Comparison of ENCODE assay signal across 13 cellular contexts in the genomic region with DNA sequence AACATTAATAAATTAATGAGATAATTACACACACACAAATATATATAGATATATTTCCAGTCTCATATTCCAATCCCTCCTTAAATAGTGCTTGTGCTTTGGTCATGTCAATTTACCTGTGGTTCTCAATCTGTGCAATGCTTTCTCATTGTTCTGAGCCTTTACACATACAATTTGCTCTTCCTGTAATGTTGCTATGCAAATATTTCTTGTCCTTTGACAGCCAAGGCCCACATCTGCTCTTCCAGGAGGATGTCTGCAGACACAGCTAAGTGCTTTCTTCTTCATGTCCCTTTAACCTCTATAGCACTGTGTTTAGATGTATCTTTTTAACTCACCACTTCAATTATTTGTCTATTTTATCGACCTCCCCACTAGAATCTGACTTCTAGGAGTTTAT.
A peak's percentile ranks its signal among the peaks of the same experiment; 100 is the strongest.
DNase-seq lines count a peak whose midpoint lies in the region; ATAC-seq, FAIRE-seq and TF ChIP-seq lines count a peak whose summit lies in the region.
"Had no signal": no experiment of that assay in that cellular context is flagged by ENCODE, and none has a peak within 500 bp of the region (broad histone marks: within the 10 kb centered on the region; RNA-seq: fewer than 3 reads in every experiment).

No MANE protein-coding gene starts in this region.

- ATAC-seq in GM21786 (IDR thresholded peaks at IDR 0.05; ENCODE audit: unreplicated experiment) (peak; percentile 45), HG03342 (IDR thresholded peaks at IDR 0.05; ENCODE audit: unreplicated experiment) (peak; percentile 82), GM12878 (peak; percentile 21; the same call in 1 of the 3 replicates), right cardiac atrium (no peak), left cardiac atrium (no peak)
- ATAC-seq: activated CD8-positive, alpha-beta memory T cell treated with anti-CD3 and anti-CD28 coated beads, Interleukin-2, amount 10 ng/mL, durations not matched to agents 7 days and 5 days; CD8-positive, alpha-beta T cell had no signal

- H3K27ac ChIP-seq in GM12878 (ENCODE audit: control insufficient read depth, insufficient read depth), result no peak overlapping the region
- H3K27ac ChIP-seq in right cardiac atrium (ENCODE audit: low read length), result no peak overlapping the region
- no peak overlapping the region for H3K27ac ChIP-seq in caudate nucleus (ENCODE audit: low read depth, low read length)

- no peaks in the 10 kb centered on the region for H4K20me1 ChIP-seq in GM12878 (ENCODE audit: control insufficient read depth, insufficient read depth)

- SMC1A ChIA-PET in GM12878 (lab: Charles Lee; ENCODE audit: uncharacterized antibody, unreplicated experiment), result interaction anchor here (1.0 kb wide), 1 partner anchor 18 kb away, joined by 3 read pairs; no protein-coding TSS in a partner anchor

- no peak overlapping the region for H3K9ac ChIP-seq in GM12878 (ENCODE audit: control insufficient read depth, insufficient read depth, low read length)

- no peak for TF ChIP-seq POLR2A in GM12878 (IDR thresholded peaks at IDR 0.05; ENCODE audit: low read depth, low read length)

- RAD21 ChIA-PET in GM12878 (lab: Charles Lee; ENCODE audit: unreplicated experiment), result no interaction called here

- no peak for TF ChIP-seq RAD21 in GM12878 (IDR thresholded peaks at IDR 0.05; ENCODE audit: insufficient read depth, low read depth, low read length)

- POLR2A ChIA-PET in GM12878 (lab: Charles Lee), result no interaction called here

- H3K36me3 ChIP-seq in GM12878 (ENCODE audit: control insufficient read depth in 2 of 2, insufficient read depth in 2 of 2, low read length in 1 of 2), result no peaks in the 10 kb centered on the region

- intact Hi-C loops in GM12878 (cut with micrococcal nuclease; ENCODE audit: unreplicated experiment) (no loop called here), right cardiac atrium (cut with DNase I) (no loop called here), left cardiac atrium (cut with DNase I) (no loop called here)

- H3K79me2 ChIP-seq in GM12878 (ENCODE audit: control insufficient read depth, insufficient read depth, low read length), result no peaks in the 10 kb centered on the region

- DNase-seq in NCI-H2029 (lab: John Stamatoyannopoulos, UW) (peak; percentile 21), NCI-H2029 treated with DMSO at 0.1 percent for 48 hours (lab: John Stamatoyannopoulos, UW) (no peak), GM12878 (ENCODE audit: low read depth, low spot score) (no peak), right cardiac atrium (no peak), caudate nucleus (lab: John Stamatoyannopoulos, UW) (no peak), left cardiac atrium (no peak)
- DNase-seq: activated CD8-positive, alpha-beta memory T cell treated with anti-CD3 and anti-CD28 coated beads, Interleukin-2, amount 10 ng/mL, durations not matched to agents 7 days and 5 days; CD8-positive, alpha-beta T cell; head of caudate nucleus; NCI-H1436; stimulated activated CD8-positive, alpha-beta memory T cell treated with anti-CD3 and anti-CD28 coated beads, Interleukin-4, amount 100 ng/mL, for 48 hours had no signal

- in situ Hi-C loops in GM12878 (cut with MboI), result no loop called here

- no peak for FAIRE-seq in GM12878 (lab: Jason Lieb, UNC)

- no peak for TF ChIP-seq EP300 in GM12878 (IDR thresholded peaks at IDR 0.05; ENCODE audit: borderline replicate concordance in 1 of 2, control insufficient read depth in 1 of 2, low read depth in 2 of 2, low read length in 2 of 2)

- H3K4me1 ChIP-seq in GM12878 (ENCODE audit: control insufficient read depth, insufficient read depth, low read length), result no peaks in the 10 kb centered on the region; the same call in 1 of the 2 replicates
- no peaks in the 10 kb centered on the region for H3K4me1 ChIP-seq in right cardiac atrium (ENCODE audit: control insufficient read depth, insufficient read depth, low read length)

- H3K4me3 ChIP-seq in GM12878 (no peak overlapping the region), right cardiac atrium (ENCODE audit: low read length) (no peak overlapping the region)

- no TSS peak for BruUV-seq in GM12878 (replicated peaks; lab: Mats Ljungman, UMichigan)

- no peak overlapping the region for H3K4me2 ChIP-seq in GM12878 (ENCODE audit: control insufficient read depth, insufficient read depth)

- H3K27me3 ChIP-seq in GM12878 (replicated peaks in 1 of 2; ENCODE audit: control insufficient read depth in 2 of 2, insufficient read depth in 2 of 2, low read length in 1 of 2) (peaks cover 0 to 2% of the 10 kb centered on the region in 2 experiments; a peak in 2 of 4 replicates), right cardiac atrium (ENCODE audit: control insufficient read depth, insufficient read depth) (no peaks in the 10 kb centered on the region)

- no peaks in the 10 kb centered on the region for H3K9me3 ChIP-seq in GM12878 (replicated peaks; ENCODE audit: control insufficient read depth, insufficient read depth, low read length)
- no peaks in the 10 kb centered on the region for H3K9me3 ChIP-seq in right cardiac atrium (ENCODE audit: control insufficient read depth, low read length)

- H2AFZ ChIP-seq in GM12878 (ENCODE audit: control insufficient read depth, low read depth, low read length), result no peak overlapping the region

- TF ChIP-seq CTCF in GM12878 (IDR thresholded peaks at IDR 0.05 in 2 of 3, conservative IDR thresholded peaks at IDR 0.05 in 1 of 3; ENCODE audit: control insufficient read depth in 2 of 3, extremely low read depth in 1 of 3, insufficient read depth in 1 of 3, low read depth in 3 of 3, low read length in 3 of 3), result no peak

- WGBS in GM12878 (ENCODE audit: insufficient coverage, insufficient replicate concordance, low lambda C conversion rate, missing lambda C conversion rate), result 0% methylated on average over 1 of the region's 1 CpG
- WGBS in right cardiac atrium, result 66% methylated on average over 1 of the region's 1 CpG

- CTCF ChIA-PET in GM12878 (lab: Yijun Ruan, JAX), result interaction anchor here (0.6 to 2.2 kb wide), 3 partner anchors 18 to 366 kb away, joined by 3 to 11 read pairs (median 3); no protein-coding TSS in a partner anchor

TF ChIP-seq in GM12878, 131 proteins besides CTCF, POLR2A, EP300 and RAD21 (continues in another document):
- TF ChIP-seq POU2F2 (IDR thresholded peaks at IDR 0.05; ENCODE audit: borderline replicate concordance, low read depth, low read length) (no peak), SIN3A (IDR thresholded peaks at IDR 0.05; ENCODE audit: low read depth, low read length) (no peak), MLLT1 (IDR thresholded peaks at IDR 0.05) (no peak), ATF2 (IDR thresholded peaks at IDR 0.05; ENCODE audit: low read length) (no peak), CBFB (IDR thresholded peaks at IDR 0.05; ENCODE audit: low read depth) (no peak), HDGF (IDR thresholded peaks at IDR 0.05) (no peak), SUPT20H (IDR thresholded peaks at IDR 0.05; ENCODE audit: borderline replicate concordance, control insufficient read depth, low read depth, low read length) (no peak), KAT2A (conservative IDR thresholded peaks at IDR 0.05; ENCODE audit: control insufficient read depth, low read depth, low read length) (no peak), MYB (IDR thresholded peaks at IDR 0.05; ENCODE audit: borderline replicate concordance, low read depth, low read length) (no peak), TARDBP (IDR thresholded peaks at IDR 0.05; ENCODE audit: borderline replicate concordance) (no peak), CHD2 (IDR thresholded peaks at IDR 0.05; ENCODE audit: borderline replicate concordance, low read depth, low read length) (no peak), BMI1 (IDR thresholded peaks at IDR 0.05; ENCODE audit: borderline replicate concordance) (no peak), ZNF207 (IDR thresholded peaks at IDR 0.05; ENCODE audit: borderline replicate concordance) (no peak), ATF7 (IDR thresholded peaks at IDR 0.05; ENCODE audit: low read depth) (no peak)

Comparison
In these comparisons a context has a peak if more than half of its experiments do, and no peak if none do; other contexts are left out.
1. ATAC-seq: peak in GM21786 (single experiment), HG03342 (single experiment) and GM12878 (single experiment); none in right cardiac atrium (0 of 2) and left cardiac atrium (0 of 2).